Comparison of ENCODE assay signal across 6 cellular contexts in the genomic region with DNA sequence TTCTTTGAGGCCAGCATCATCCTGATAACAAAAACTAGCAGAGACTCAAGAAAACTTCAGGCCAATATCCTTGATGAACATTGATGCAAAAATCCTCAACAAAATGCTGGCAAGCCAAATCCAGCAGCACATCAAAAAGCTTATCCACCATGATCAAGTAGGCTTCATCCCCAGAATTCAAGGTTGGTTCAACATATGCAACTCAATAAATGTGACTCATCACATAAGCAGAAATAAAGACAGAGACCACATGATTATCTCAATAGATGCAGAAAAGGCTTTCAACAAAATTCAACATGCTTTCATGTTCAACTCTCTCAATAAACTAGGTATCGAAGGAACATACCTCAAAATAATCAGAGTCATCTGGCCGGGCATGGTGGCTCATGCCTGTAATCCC.
DNase-seq lines count a peak whose midpoint lies in the region; ATAC-seq, FAIRE-seq and TF ChIP-seq lines count a peak whose summit lies in the region.
"Not testable (repeated sequence)": the region's sequence is repeated elsewhere in the genome, so short reads cannot be mapped to it uniquely, and the experiment has no call there.

No MANE protein-coding gene starts in this region.

- H3K27ac ChIP-seq in CD4-positive, alpha-beta T cell (ENCODE audit: low read depth, low read length); K562 (ENCODE audit: extremely low read depth, low read depth, low read length): not testable (repeated sequence)

- peaks cover 52% of the 10 kb centered on the region for H3K36me3 Mint-ChIP-seq in CD4-positive, alpha-beta T cell (ENCODE audit: low read depth)
- peaks cover 58% of the 10 kb centered on the region for H3K36me3 Mint-ChIP-seq in activated CD8-positive, alpha-beta T cell treated with anti-CD3 and anti-CD28 coated beads, Interleukin-2, amount 10 ng/mL, durations not matched to agents 7 days and 5 days (ENCODE audit: low read depth)

- H3K27ac Mint-ChIP-seq in CD4-positive, alpha-beta T cell, result peak overlapping the region; percentile 24
- H3K27ac Mint-ChIP-seq in activated CD8-positive, alpha-beta T cell treated with anti-CD3 and anti-CD28 coated beads, Interleukin-2, amount 10 ng/mL, durations not matched to agents 7 days and 5 days, result peak overlapping the region; percentile 17

- ATAC-seq in CD4-positive, alpha-beta T cell (ENCODE audit: poor library complexity); activated CD8-positive, alpha-beta T cell treated with anti-CD3 and anti-CD28 coated beads, Interleukin-2, amount 10 ng/mL, durations not matched to agents 7 days and 5 days; K562: not testable (repeated sequence)

- H3K36me3 ChIP-seq in K562 (ENCODE audit: control insufficient read depth, insufficient read depth, low read length), result not testable (repeated sequence)

- not testable (repeated sequence) for H3K4me3 ChIP-seq in K562

- not testable (repeated sequence) for H3K4me1 ChIP-seq in K562 (replicated peaks in 1 of 2; ENCODE audit: control insufficient read depth in 2 of 2, insufficient read depth in 2 of 2, low read length in 2 of 2)

- H3K4me1 Mint-ChIP-seq in CD4-positive, alpha-beta T cell (ENCODE audit: low read depth), result peaks cover 12% of the 10 kb centered on the region
- not testable (repeated sequence) for H3K4me1 Mint-ChIP-seq in activated CD8-positive, alpha-beta T cell treated with anti-CD3 and anti-CD28 coated beads, Interleukin-2, amount 10 ng/mL, durations not matched to agents 7 days and 5 days (ENCODE audit: low read depth)

- CTCF ChIA-PET in CD4-positive, alpha-beta T cell (lab: Charles Lee); HEK293T (lab: Yijun Ruan, JAX); K562 (lab: Yijun Ruan, JAX; ENCODE audit: low intra/inter-chr PET ratio): not testable (repeated sequence)
- CTCF ChIA-PET in activated CD8-positive, alpha-beta T cell treated with anti-CD3 and anti-CD28 coated beads, Interleukin-2, amount 10 ng/mL, durations not matched to agents 7 days and 5 days (lab: Charles Lee), result interaction anchor here (1.0 to 1.9 kb wide), 4 partner anchors 9 to 147 kb away, joined by 3 to 5 read pairs (median 4); no protein-coding TSS in a partner anchor

- TF ChIP-seq POLR2A in K562 (conservative IDR thresholded peaks at IDR 0.05), result not testable (repeated sequence)

- TF ChIP-seq EP300 in K562 (IDR thresholded peaks at IDR 0.05; ENCODE audit: low read length), result not testable (repeated sequence)

- intact Hi-C loops in CD4-positive, alpha-beta T cell (cut with DNase I, micrococcal nuclease); K562 (cut with micrococcal nuclease): not testable (repeated sequence)

- WGBS in K562 (ENCODE audit: insufficient coverage, low coverage, missing lambda C conversion rate), result 5% methylated on average over 2 of the region's 2 CpGs

- not testable (repeated sequence) for H3K4me2 ChIP-seq in K562 (ENCODE audit: insufficient read depth, low read length)

- not testable (repeated sequence) for H3K9me1 ChIP-seq in K562 (ENCODE audit: control insufficient read depth, insufficient read depth, low read length)

- POLR2A ChIA-PET in CD4-positive, alpha-beta T cell (lab: Charles Lee), result interaction anchor here (1.0 to 3.5 kb wide), 5 partner anchors 10 to 194 kb away, joined by 3 to 22 read pairs (median 4); partner anchors contain the start of gene SNRK
- POLR2A ChIA-PET in HEK293T (lab: Yijun Ruan, JAX), result not testable (repeated sequence)
- POLR2A ChIA-PET in activated CD8-positive, alpha-beta T cell treated with anti-CD3 and anti-CD28 coated beads, Interleukin-2, amount 10 ng/mL, durations not matched to agents 7 days and 5 days (lab: Charles Lee), result interaction anchor here (1.2 to 1.7 kb wide), 2 partner anchors 17 to 33 kb away, joined by 3 to 4 read pairs; no protein-coding TSS in a partner anchor
- POLR2A ChIA-PET in K562 (lab: Yijun Ruan, JAX), result interaction anchor here (0.7 to 1.9 kb wide), 3 partner anchors 11 to 395 kb away, joined by 3 to 5 read pairs (median 4); no protein-coding TSS in a partner anchor

- H3K9me3 Mint-ChIP-seq in CD4-positive, alpha-beta T cell, result peaks cover 38% of the 10 kb centered on the region
- peaks cover 59% of the 10 kb centered on the region for H3K9me3 Mint-ChIP-seq in activated CD8-positive, alpha-beta T cell treated with anti-CD3 and anti-CD28 coated beads, Interleukin-2, amount 10 ng/mL, durations not matched to agents 7 days and 5 days (ENCODE audit: insufficient read depth)

- in situ Hi-C loops in K562 (cut with MboI), result not testable (repeated sequence)

- not testable (repeated sequence) for DNase-seq in CD4-positive, alpha-beta T cell; HEK293T (ENCODE audit: extremely low spot score); activated CD8-positive, alpha-beta T cell treated with anti-CD3 and anti-CD28 coated beads, Interleukin-2, amount 10 ng/mL, durations not matched to agents 7 days and 5 days; K562 (ENCODE audit: extremely low read depth in 1 of 4, low spot score in 3 of 4)
- peak; percentile 9 for DNase-seq in MV-4-11 (lab: John Stamatoyannopoulos, UW)
- DNase-seq in lung microvascular endothelial cell (ENCODE audit: low read depth in 2 of 2), result peak; percentile 27 to 29

- not testable (repeated sequence) for H3K79me2 ChIP-seq in K562 (ENCODE audit: control insufficient read depth, insufficient read depth, low read length)

- H3K27me3 Mint-ChIP-seq in CD4-positive, alpha-beta T cell; activated CD8-positive, alpha-beta T cell treated with anti-CD3 and anti-CD28 coated beads, Interleukin-2, amount 10 ng/mL, durations not matched to agents 7 days and 5 days (ENCODE audit: low read depth): not testable (repeated sequence)

- not testable (repeated sequence) for H3K27me3 ChIP-seq in CD4-positive, alpha-beta T cell (ENCODE audit: control insufficient read depth, insufficient read depth, low read length); K562 (ENCODE audit: control insufficient read depth in 2 of 2, insufficient read depth in 2 of 2, low read length in 2 of 2)

- not testable (repeated sequence) for H2AFZ ChIP-seq in K562 (ENCODE audit: low read depth, low read length)

- H3K9me3 ChIP-seq in CD4-positive, alpha-beta T cell (ENCODE audit: control insufficient read depth, low read length), result peaks cover 43% of the 10 kb centered on the region
- H3K9me3 ChIP-seq in K562 (replicated peaks; ENCODE audit: control insufficient read depth, insufficient read depth, low read depth, low read length), result not testable (repeated sequence)

- H3K4me3 Mint-ChIP-seq in CD4-positive, alpha-beta T cell; activated CD8-positive, alpha-beta T cell treated with anti-CD3 and anti-CD28 coated beads, Interleukin-2, amount 10 ng/mL, durations not matched to agents 7 days and 5 days: not testable (repeated sequence)

- not testable (repeated sequence) for TF ChIP-seq CTCF in CD4-positive, alpha-beta T cell (IDR thresholded peaks at IDR 0.05); K562 (IDR thresholded peaks at IDR 0.05 in 2 of 3, conservative IDR thresholded peaks at IDR 0.05 in 1 of 3; ENCODE audit: insufficient read depth in 2 of 3, low read depth in 1 of 3, low read length in 3 of 3)

- H4K20me1 ChIP-seq in K562 (replicated peaks; ENCODE audit: control insufficient read depth, insufficient read depth, low read length), result not testable (repeated sequence)

- not testable (repeated sequence) for TF ChIP-seq RAD21 in K562 (CRISPR knock-in tag; conservative IDR thresholded peaks at IDR 0.05 in 1 of 2, IDR thresholded peaks at IDR 0.05 in 1 of 2)

- not testable (repeated sequence) for BruUV-seq in K562 (replicated peaks; lab: Mats Ljungman, UMichigan)

- not testable (repeated sequence) for FAIRE-seq in K562 (lab: Jason Lieb, UNC)

- not testable (repeated sequence) for H3K9ac ChIP-seq in K562 (ENCODE audit: insufficient read depth in 1 of 2, low read depth in 2 of 2, low read length in 2 of 2)

TF ChIP-seq in HEK293T, 16 proteins besides CTCF, POLR2A, EP300 and RAD21:
- TF ChIP-seq L3MBTL2 (conservative IDR thresholded peaks at IDR 0.05), result 0 out of 2 replicates have a peak, but pooled peaks have one; percentile 24

TF ChIP-seq in K562, 482 proteins besides CTCF, POLR2A, EP300 and RAD21:
- 0 out of 2 replicates have a peak, but pooled peaks have one; percentile 10 for TF ChIP-seq ATF3 (IDR thresholded peaks at IDR 0.05)
- not testable (repeated sequence) for TF ChIP-seq ATF3 (CRISPR knock-in tag; conservative IDR thresholded peaks at IDR 0.05)
- peak; percentile 95 for TF ChIP-seq ZNF324 (CRISPR knock-in tag; IDR thresholded peaks at IDR 0.05)
- 0 out of 2 replicates have a peak, but pooled peaks have one; percentile 31 for TF ChIP-seq ZNF507 (tag; conservative IDR thresholded peaks at IDR 0.05)
